Comparison of ENCODE assay signal across 20 cellular contexts in genomic region chr12:104243551-104243950, GRCh38. TPM values are rescaled to one million over a fixed set of nuclear protein-coding genes. Genes with fewer than 3 reads are reported as not detected.
DNase-seq lines count a peak whose midpoint lies in the region; ATAC-seq, FAIRE-seq and TF ChIP-seq lines count a peak whose summit lies in the region.
"Had no signal": no experiment of that assay in that cellular context is flagged by ENCODE, and none has a peak within 500 bp of the region (broad histone marks: within the 10 kb centered on the region; RNA-seq: fewer than 3 reads in every experiment).

No MANE protein-coding gene starts in this region.

- peak; percentile 55 for DNase-seq in NCI-H2107 treated with DMSO at 0.1 percent for 48 hours (lab: John Stamatoyannopoulos, UW; ENCODE audit: unreplicated experiment)
- no peak for DNase-seq in NCI-H2107 (lab: John Stamatoyannopoulos, UW)
- peak; percentile 38 for DNase-seq in GM03348 (ENCODE audit: low spot score)
- peak; percentile 64 for DNase-seq in NCI-H2171 treated with DMSO at 0.1 percent for 48 hours (lab: John Stamatoyannopoulos, UW)
- DNase-seq in left lung, result no peak
- no peak for DNase-seq in NCI-H226
- no peak for DNase-seq in lower leg skin (ENCODE audit: low spot score in 2 of 2)
- no peak for DNase-seq in RCC 7860 (ENCODE audit: low spot score)
- DNase-seq: activated effector memory CD4-positive, alpha-beta T cell treated with anti-CD3 and anti-CD28 coated beads, Interleukin-2, amount 50 U/mL, for 16 hours; CD4-positive, alpha-beta T cell; foreskin melanocyte; hypothalamus; kidney; mesendoderm; naive thymus-derived CD4-positive, alpha-beta T cell; NCI-H1092 treated with DMSO at 0.1 percent for 48 hours; NCI-H69; trophoblast cell had no signal

- TF ChIP-seq CTCF in left lung (IDR thresholded peaks at IDR 0.05) (no peak), lower leg skin (IDR thresholded peaks at IDR 0.05) (no peak)

- intact Hi-C loops in left lung (cut with DNase I), result no loop called here
- intact Hi-C loops in lower leg skin (cut with DNase I; ENCODE audit: low total_unique reads), result no loop called here

- H3K4me1 ChIP-seq in left lung, result no peaks in the 10 kb centered on the region
- H3K4me1 ChIP-seq: SJSA1 had no signal

- no peaks in the 10 kb centered on the region for H3K27me3 ChIP-seq in left lung
- H3K27me3 ChIP-seq: cardiac muscle cell, SJSA1 had no signal

- H3K4me3 ChIP-seq in left lung (no peak overlapping the region), lower leg skin (ENCODE audit: low read depth, poor library complexity, severe bottlenecking) (no peak overlapping the region)
- H3K4me3 ChIP-seq: cardiac muscle cell, SJSA1 had no signal

- no peak for FAIRE-seq in RCC 7860 (lab: Jason Lieb, UNC)
- FAIRE-seq: kidney had no signal

- ATAC-seq in left lung, result peak; percentile 87
- ATAC-seq: naive thymus-derived CD4-positive, alpha-beta T cell had no signal

- no peak for TF ChIP-seq POLR2A in lower leg skin (IDR thresholded peaks at IDR 0.05)

- 25 to 40% methylated on average over 4 of the region's 4 CpGs for WGBS in lower leg skin, 2 donors

- H3K9me3 ChIP-seq in left lung, result no peaks in the 10 kb centered on the region
- H3K9me3 ChIP-seq: SJSA1 had no signal

- H3K27ac ChIP-seq in left lung, result no peak overlapping the region
- H3K27ac ChIP-seq: cardiac muscle cell, SJSA1 had no signal

- no peaks in the 10 kb centered on the region for H3K36me3 ChIP-seq in left lung
- H3K36me3 ChIP-seq: cardiac muscle cell, SJSA1 had no signal

RNA-seq across cellular contexts. Expression of gene TXNRD1, which starts 28.0 kb away (rescaled TPM):
- total RNA-seq in left lung (100 to 1,000 TPM; 111 to 174 TPM), lower leg skin (10 to 100 TPM; 23.4 to 43.2 (median 35.6) TPM)

RNA-seq across cellular contexts. Expression of gene EID3, which starts 60.0 kb away (rescaled TPM):
- total RNA-seq in left lung, result 1 to 10 TPM; 2.9 to 5.4 TPM
- 1 to 10 TPM; 1.1 to 3.6 (median 3.1) TPM for total RNA-seq in lower leg skin

Comparison
In these comparisons a context has a peak if more than half of its experiments do, and no peak if none do; other contexts are left out.
1. DNase-seq: peak in NCI-H2107 treated with DMSO at 0.1 percent for 48 hours (single experiment), GM03348 (single experiment) and NCI-H2171 treated with DMSO at 0.1 percent for 48 hours (single experiment); none in NCI-H2107 (single experiment), left lung (0 of 2), NCI-H226 (single experiment), lower leg skin (0 of 2) and RCC 7860 (single experiment).